ENCODE assay signal across 15 cellular contexts in the genomic region with DNA sequence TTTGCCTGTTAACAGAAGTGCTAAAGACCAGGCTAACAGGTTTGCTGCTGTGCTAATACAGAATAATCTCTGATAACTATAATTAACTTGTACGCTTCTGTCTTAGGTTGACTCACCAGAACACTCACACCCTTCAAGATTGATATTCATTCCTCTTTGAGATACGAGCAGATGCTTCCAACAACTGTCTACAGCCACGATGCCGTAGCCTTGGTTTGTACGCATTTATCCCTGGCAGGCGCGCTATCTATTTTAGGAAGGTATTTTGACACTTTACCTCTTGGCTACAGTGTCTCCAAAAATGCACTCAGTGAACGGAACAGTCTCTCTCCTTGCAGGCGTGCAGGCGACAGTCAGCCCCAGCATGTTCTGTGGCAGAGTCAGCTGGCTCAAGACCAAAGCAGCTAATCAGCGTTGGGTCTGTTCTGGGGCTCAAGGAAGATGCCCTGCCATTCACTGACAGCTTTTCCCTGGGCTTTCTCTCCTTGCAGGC.
DNase-seq lines count a peak whose midpoint lies in the region; ATAC-seq and TF ChIP-seq lines count a peak whose summit lies in the region.
"Had no signal": no experiment of that assay in that cellular context is flagged by ENCODE, and none has a peak within 500 bp of the region (broad histone marks: within the 10 kb centered on the region; RNA-seq: fewer than 3 reads in every experiment).

No MANE protein-coding gene starts in this region.

- no peak for TF ChIP-seq EP300 in neural cell (conservative IDR thresholded peaks at IDR 0.05; ENCODE audit: poor library complexity, severe bottlenecking)

- H3K9me2 ChIP-seq in neural cell (ENCODE audit: insufficient read depth, low read length): no peaks in the 10 kb centered on the region

- intact Hi-C loops in head of caudate nucleus (cut with DNase I): no loop called here

- TF ChIP-seq CTCF in neural cell (IDR thresholded peaks at IDR 0.05; ENCODE audit: poor library complexity, severe bottlenecking): no peak

- no peaks in the 10 kb centered on the region for H3F3A ChIP-seq in neural cell (ENCODE audit: insufficient read depth, low read length, poor library complexity, severe bottlenecking)

- no peaks in the 10 kb centered on the region for H3K79me2 ChIP-seq in neural cell (replicated peaks; ENCODE audit: insufficient read depth, low read length)

- no peaks in the 10 kb centered on the region for H4K20me1 ChIP-seq in neural cell (ENCODE audit: insufficient read depth)

- no peaks in the 10 kb centered on the region for H3K36me3 ChIP-seq in neural cell (ENCODE audit: insufficient read depth, low read length)
- H3K36me3 ChIP-seq: suprapubic skin had no signal

- H3K9me3 ChIP-seq in neural cell (ENCODE audit: low read length): no peaks in the 10 kb centered on the region
- H3K9me3 ChIP-seq: suprapubic skin had no signal

- H3K27me3 ChIP-seq in neural cell (ENCODE audit: insufficient read depth, low read depth, low read length): no peaks in the 10 kb centered on the region
- H3K27me3 ChIP-seq: suprapubic skin had no signal

- H3K4me2 ChIP-seq in neural cell (ENCODE audit: low read length): no peak overlapping the region

- ATAC-seq in GM19328 (IDR thresholded peaks at IDR 0.05; ENCODE audit: unreplicated experiment): no peak
- ATAC-seq: naive thymus-derived CD8-positive, alpha-beta T cell had no signal

- peak; percentile 40 to 58 for DNase-seq in NCI-H524 (lab: John Stamatoyannopoulos, UW)
- DNase-seq in NCI-H524 treated with DMSO at 0.1 percent for 48 hours (lab: John Stamatoyannopoulos, UW): no peak
- DNase-seq in head of caudate nucleus: peak in 26 of 42 donors; percentile 3 to 49 (median 17)
- no peak for DNase-seq in DMS79 (lab: John Stamatoyannopoulos, UW)
- no peak for DNase-seq in NOMO-1 (lab: John Stamatoyannopoulos, UW; ENCODE audit: unreplicated experiment in 2 of 2)
- DNase-seq in cerebellar nuclear complex (lab: John Stamatoyannopoulos, UW): no peak
- DNase-seq: ACHN; activated CD4-positive, alpha-beta T cell treated with anti-CD3 and anti-CD28 coated beads, Interleukin-2, amount 50 U/mL, for 4 hours; naive thymus-derived CD8-positive, alpha-beta T cell; NCI-H526 treated with DMSO at 0.1 percent for 48 hours; RPMI8226; stimulated activated CD4-positive, alpha-beta T cell treated with anti-CD3 and anti-CD28 coated beads, Interleukin-12 subunit alpha, Interleukin-12 subunit beta, amount 100 ng/mL, for 4 hours had no signal

- H3K4me3 ChIP-seq in neural cell (ENCODE audit: low read length): no peak overlapping the region
- H3K4me3 ChIP-seq: suprapubic skin had no signal

- no peak overlapping the region for H3K9ac ChIP-seq in neural cell (ENCODE audit: low read length)

- peak overlapping the region; percentile 89 for H3K27ac ChIP-seq in neural cell (ENCODE audit: low read length)
- H3K27ac ChIP-seq: suprapubic skin had no signal

- no peak for TF ChIP-seq RAD21 in neural cell (conservative IDR thresholded peaks at IDR 0.05)

- H2AFZ ChIP-seq in neural cell (ENCODE audit: low read depth, low read length): no peak overlapping the region

TF ChIP-seq in neural cell, 6 proteins besides CTCF, POLR2A, EP300 and RAD21:
- TF ChIP-seq SMC3 (conservative IDR thresholded peaks at IDR 0.05; ENCODE audit: poor library complexity) (no peak), EZH2 (IDR thresholded peaks at IDR 0.05; ENCODE audit: borderline replicate concordance, insufficient read depth, low read length, poor library complexity, severe bottlenecking) (no peak), MXI1 (conservative IDR thresholded peaks at IDR 0.05; ENCODE audit: poor library complexity, severe bottlenecking) (no peak), TAF1 (IDR thresholded peaks at IDR 0.05; ENCODE audit: low read depth) (no peak), POLR2AphosphoS5 (IDR thresholded peaks at IDR 0.05) (no peak)
- TF ChIP-seq, protein P1, sequence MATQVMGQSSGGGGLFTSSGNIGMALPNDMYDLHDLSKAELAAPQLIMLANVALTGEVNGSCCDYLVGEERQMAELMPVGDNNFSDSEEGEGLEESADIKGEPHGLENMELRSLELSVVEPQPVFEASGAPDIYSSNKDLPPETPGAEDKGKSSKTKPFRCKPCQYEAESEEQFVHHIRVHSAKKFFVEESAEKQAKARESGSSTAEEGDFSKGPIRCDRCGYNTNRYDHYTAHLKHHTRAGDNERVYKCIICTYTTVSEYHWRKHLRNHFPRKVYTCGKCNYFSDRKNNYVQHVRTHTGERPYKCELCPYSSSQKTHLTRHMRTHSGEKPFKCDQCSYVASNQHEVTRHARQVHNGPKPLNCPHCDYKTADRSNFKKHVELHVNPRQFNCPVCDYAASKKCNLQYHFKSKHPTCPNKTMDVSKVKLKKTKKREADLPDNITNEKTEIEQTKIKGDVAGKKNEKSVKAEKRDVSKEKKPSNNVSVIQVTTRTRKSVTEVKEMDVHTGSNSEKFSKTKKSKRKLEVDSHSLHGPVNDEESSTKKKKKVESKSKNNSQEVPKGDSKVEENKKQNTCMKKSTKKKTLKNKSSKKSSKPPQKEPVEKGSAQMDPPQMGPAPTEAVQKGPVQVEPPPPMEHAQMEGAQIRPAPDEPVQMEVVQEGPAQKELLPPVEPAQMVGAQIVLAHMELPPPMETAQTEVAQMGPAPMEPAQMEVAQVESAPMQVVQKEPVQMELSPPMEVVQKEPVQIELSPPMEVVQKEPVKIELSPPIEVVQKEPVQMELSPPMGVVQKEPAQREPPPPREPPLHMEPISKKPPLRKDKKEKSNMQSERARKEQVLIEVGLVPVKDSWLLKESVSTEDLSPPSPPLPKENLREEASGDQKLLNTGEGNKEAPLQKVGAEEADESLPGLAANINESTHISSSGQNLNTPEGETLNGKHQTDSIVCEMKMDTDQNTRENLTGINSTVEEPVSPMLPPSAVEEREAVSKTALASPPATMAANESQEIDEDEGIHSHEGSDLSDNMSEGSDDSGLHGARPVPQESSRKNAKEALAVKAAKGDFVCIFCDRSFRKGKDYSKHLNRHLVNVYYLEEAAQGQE (IDR thresholded peaks at IDR 0.05; ENCODE audit: borderline replicate concordance): no peak
TF ChIP-seq in neural cell: peak in this region for 0.

Comparison
In these comparisons a context has a peak if more than half of its experiments do, and no peak if none do; other contexts are left out.
1. DNase-seq: peak in NCI-H524 (2 of 2) and head of caudate nucleus (26 of 42); none in NCI-H524 treated with DMSO at 0.1 percent for 48 hours (single experiment), DMS79 (single experiment), NOMO-1 (0 of 2) and cerebellar nuclear complex (0 of 2).